ENCODE assay signal across 30 cellular contexts in the genomic region with DNA sequence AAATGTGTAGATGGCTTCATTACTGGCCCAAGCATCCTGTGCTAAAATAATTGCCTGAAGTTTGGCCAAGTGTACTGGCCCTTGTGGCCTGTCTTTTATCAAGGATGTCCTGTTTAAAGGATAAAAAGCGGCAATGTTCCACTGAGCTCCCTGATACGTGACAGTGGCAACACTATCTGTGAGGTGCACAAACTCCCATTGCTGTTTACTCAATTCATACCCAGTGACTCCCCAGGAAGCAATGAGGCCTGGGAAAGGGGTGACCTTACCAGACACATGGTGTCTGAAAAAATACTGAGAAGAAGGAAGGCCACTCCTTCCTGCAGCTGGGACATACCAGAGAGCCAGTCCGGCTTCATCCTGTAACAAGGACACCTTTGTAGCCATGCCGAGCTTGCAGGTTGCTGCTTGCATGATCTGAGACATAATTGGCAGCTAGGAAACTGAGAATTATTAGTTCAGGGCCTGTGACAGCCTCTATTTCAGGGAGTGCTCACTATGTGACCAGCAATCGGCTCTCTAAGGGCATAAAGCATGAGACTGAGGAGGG.
"Had no signal": no experiment of that assay in that cellular context is flagged by ENCODE, and none has a peak within 500 bp of the region (broad histone marks: within the 10 kb centered on the region; RNA-seq: fewer than 3 reads in every experiment).

No MANE protein-coding gene starts in this region.

- H3K4me3 ChIP-seq: adrenal gland, body of pancreas, coronary artery, dorsolateral prefrontal cortex had no signal

- H3K27ac ChIP-seq: adrenal gland, body of pancreas, coronary artery, dorsolateral prefrontal cortex had no signal

- H3K36me3 Mint-ChIP-seq: activated CD4-positive, alpha-beta memory T cell treated with anti-CD3 and anti-CD28 coated beads for 36 hours; activated CD8-positive, alpha-beta memory T cell treated with anti-CD3 and anti-CD28 coated beads, Interleukin-2, amount 10 ng/mL, durations not matched to agents 7 days and 5 days; activated naive CD4-positive, alpha-beta T cell treated with anti-CD3 and anti-CD28 coated beads, Interleukin-2, amount 50 U/mL, for 24 hours; activated naive CD8-positive, alpha-beta T cell treated with anti-CD3 and anti-CD28 coated beads for 36 hours had no signal

- H3K27ac Mint-ChIP-seq: activated CD4-positive, alpha-beta memory T cell treated with anti-CD3 and anti-CD28 coated beads for 36 hours; activated CD4-positive, alpha-beta T cell treated with anti-CD3 and anti-CD28 coated beads for 36 hours; activated CD4-positive, alpha-beta T cell treated with anti-CD3 and anti-CD28 coated beads, Interleukin-2, amount 10 ng/mL, durations not matched to agents 24 days and 14 days; activated CD8-positive, alpha-beta memory T cell treated with anti-CD3 and anti-CD28 coated beads, Interleukin-2, amount 10 ng/mL, durations not matched to agents 7 days and 5 days; activated CD8-positive, alpha-beta T cell treated with anti-CD3 and anti-CD28 coated beads, Interleukin-2, amount 10 ng/mL, durations not matched to agents 7 days and 5 days; activated naive CD4-positive, alpha-beta T cell treated with anti-CD3 and anti-CD28 coated beads for 36 hours; activated naive CD4-positive, alpha-beta T cell treated with anti-CD3 and anti-CD28 coated beads, Interleukin-2, amount 50 U/mL, for 24 hours; activated naive CD8-positive, alpha-beta T cell treated with anti-CD3 and anti-CD28 coated beads for 36 hours; activated naive CD8-positive, alpha-beta T cell treated with anti-CD3 and anti-CD28 coated beads, Interleukin-2, amount 50 U/mL, for 24 hours; activated T-helper 1 cell treated with anti-CD3 and anti-CD28 coated beads, Interleukin-12 subunit alpha, Interleukin-12 subunit beta, Interleukin-2, Interleukin-4 antibody, amounts not matched to agents 30 ng/mL and 10 ng/mL and 1 ng/mL, durations not matched to agents 14 hours and 24 hours and 36 hours; activated T-helper 2 cell treated with anti-CD3 and anti-CD28 coated beads, Interferon-gamma antibody, Interleukin-2, Interleukin-4, amounts not matched to agents 10 μg/mL and 5 μg/mL and 100 μg/mL, durations not matched to agents 14 hours and 24 hours and 36 hours; dendritic cell treated with granulocyte-macrophage colony-stimulating factor and Interleukin-4, amounts not matched to agents 40 ng/mL and 50 ng/mL, for 4 days; endodermal cell had no signal

- H3K9me3 ChIP-seq: adrenal gland, body of pancreas had no signal

- H3K27me3 Mint-ChIP-seq: activated CD4-positive, alpha-beta memory T cell treated with anti-CD3 and anti-CD28 coated beads for 36 hours; activated CD4-positive, alpha-beta T cell treated with anti-CD3 and anti-CD28 coated beads for 36 hours; activated CD4-positive, alpha-beta T cell treated with anti-CD3 and anti-CD28 coated beads, Interleukin-2, amount 10 ng/mL, durations not matched to agents 24 days and 14 days; activated CD8-positive, alpha-beta memory T cell treated with anti-CD3 and anti-CD28 coated beads, Interleukin-2, amount 10 ng/mL, durations not matched to agents 7 days and 5 days; activated naive CD4-positive, alpha-beta T cell treated with anti-CD3 and anti-CD28 coated beads, Interleukin-2, amount 50 U/mL, for 24 hours; activated naive CD8-positive, alpha-beta T cell treated with anti-CD3 and anti-CD28 coated beads for 36 hours; activated naive CD8-positive, alpha-beta T cell treated with anti-CD3 and anti-CD28 coated beads, Interleukin-2, amount 50 U/mL, for 24 hours; central memory CD8-positive, alpha-beta T cell; dendritic cell treated with granulocyte-macrophage colony-stimulating factor and Interleukin-4, amounts not matched to agents 40 ng/mL and 50 ng/mL, for 4 days had no signal

- H3K4me1 ChIP-seq: adrenal gland, body of pancreas had no signal

- H3K4me3 Mint-ChIP-seq: activated CD4-positive, alpha-beta memory T cell treated with anti-CD3 and anti-CD28 coated beads for 36 hours; activated CD4-positive, alpha-beta T cell treated with anti-CD3 and anti-CD28 coated beads for 36 hours; activated CD4-positive, alpha-beta T cell treated with anti-CD3 and anti-CD28 coated beads, Interleukin-2, amount 10 ng/mL, durations not matched to agents 24 days and 14 days; activated CD8-positive, alpha-beta memory T cell treated with anti-CD3 and anti-CD28 coated beads, Interleukin-2, amount 10 ng/mL, durations not matched to agents 7 days and 5 days; activated CD8-positive, alpha-beta T cell treated with anti-CD3 and anti-CD28 coated beads, Interleukin-2, amount 10 ng/mL, durations not matched to agents 7 days and 5 days; activated naive CD4-positive, alpha-beta T cell treated with anti-CD3 and anti-CD28 coated beads for 36 hours; activated naive CD4-positive, alpha-beta T cell treated with anti-CD3 and anti-CD28 coated beads, Interleukin-2, amount 50 U/mL, for 24 hours; activated naive CD8-positive, alpha-beta T cell treated with anti-CD3 and anti-CD28 coated beads for 36 hours; activated naive CD8-positive, alpha-beta T cell treated with anti-CD3 and anti-CD28 coated beads, Interleukin-2, amount 50 U/mL, for 24 hours; activated T-helper 1 cell treated with anti-CD3 and anti-CD28 coated beads, Interleukin-12 subunit alpha, Interleukin-12 subunit beta, Interleukin-2, Interleukin-4 antibody, amounts not matched to agents 30 ng/mL and 10 ng/mL and 1 ng/mL, durations not matched to agents 14 hours and 24 hours and 36 hours; central memory CD8-positive, alpha-beta T cell; dendritic cell treated with granulocyte-macrophage colony-stimulating factor and Interleukin-4, amounts not matched to agents 40 ng/mL and 50 ng/mL, for 4 days; endodermal cell had no signal

- DNase-seq: activated CD4-positive, alpha-beta memory T cell treated with anti-CD3 and anti-CD28 coated beads for 36 hours; activated CD4-positive, alpha-beta T cell treated with anti-CD3 and anti-CD28 coated beads for 36 hours; activated CD4-positive, alpha-beta T cell treated with anti-CD3 and anti-CD28 coated beads, Interleukin-2, amount 10 ng/mL, durations not matched to agents 24 days and 14 days; activated CD4-positive, CD25-positive, alpha-beta regulatory T cell; activated CD4-positive, CD25-positive, alpha-beta regulatory T cell treated with anti-CD3 and anti-CD28 coated beads, Interleukin-2, amount 50 U/mL, for 72 hours; activated CD8-positive, alpha-beta memory T cell treated with anti-CD3 and anti-CD28 coated beads, Interleukin-2, amount 10 ng/mL, durations not matched to agents 7 days and 5 days; activated CD8-positive, alpha-beta memory T cell treated with anti-CD3 and anti-CD28 coated beads, Interleukin-2, amount 50 U/mL, for 4 hours; activated CD8-positive, alpha-beta T cell treated with anti-CD3 and anti-CD28 coated beads, Interleukin-2, amount 10 ng/mL, durations not matched to agents 7 days and 5 days; activated effector memory CD4-positive, alpha-beta T cell treated with anti-CD3 and anti-CD28 coated beads, Interleukin-2, amount 50 U/mL, for 16 hours; activated naive CD4-positive, alpha-beta T cell treated with anti-CD3 and anti-CD28 coated beads for 36 hours; activated naive CD8-positive, alpha-beta T cell treated with anti-CD3 and anti-CD28 coated beads for 36 hours; activated naive CD8-positive, alpha-beta T cell treated with anti-CD3 and anti-CD28 coated beads, Interleukin-2, amount 50 U/mL, for 24 hours; activated T-cell treated with anti-CD3 and anti-CD28 coated beads, Interleukin-2, amount 50 U/mL, for 1 hour; activated T-cell treated with anti-CD3 and anti-CD28 coated beads, Interleukin-2, amount 50 U/mL, for 48 hours; adrenal gland; amygdala; aorta; body of pancreas; dorsolateral prefrontal cortex; effector memory CD4-positive, alpha-beta T cell; endodermal cell; foreskin fibroblast; head of caudate nucleus; T-helper 2 cell had no signal

- H3K27me3 ChIP-seq: adrenal gland, body of pancreas, dorsolateral prefrontal cortex had no signal

- H3K36me3 ChIP-seq: adrenal gland had no signal

- H3K4me1 Mint-ChIP-seq: activated CD4-positive, alpha-beta T cell treated with anti-CD3 and anti-CD28 coated beads for 36 hours; activated CD4-positive, alpha-beta T cell treated with anti-CD3 and anti-CD28 coated beads, Interleukin-2, amount 10 ng/mL, durations not matched to agents 24 days and 14 days; activated CD8-positive, alpha-beta memory T cell treated with anti-CD3 and anti-CD28 coated beads, Interleukin-2, amount 10 ng/mL, durations not matched to agents 7 days and 5 days; activated naive CD4-positive, alpha-beta T cell treated with anti-CD3 and anti-CD28 coated beads, Interleukin-2, amount 50 U/mL, for 24 hours; activated naive CD8-positive, alpha-beta T cell treated with anti-CD3 and anti-CD28 coated beads for 36 hours; activated naive CD8-positive, alpha-beta T cell treated with anti-CD3 and anti-CD28 coated beads, Interleukin-2, amount 50 U/mL, for 24 hours; central memory CD8-positive, alpha-beta T cell; endodermal cell had no signal
